Comparison of ENCODE assay signal across 18 cellular contexts in the genomic region with DNA sequence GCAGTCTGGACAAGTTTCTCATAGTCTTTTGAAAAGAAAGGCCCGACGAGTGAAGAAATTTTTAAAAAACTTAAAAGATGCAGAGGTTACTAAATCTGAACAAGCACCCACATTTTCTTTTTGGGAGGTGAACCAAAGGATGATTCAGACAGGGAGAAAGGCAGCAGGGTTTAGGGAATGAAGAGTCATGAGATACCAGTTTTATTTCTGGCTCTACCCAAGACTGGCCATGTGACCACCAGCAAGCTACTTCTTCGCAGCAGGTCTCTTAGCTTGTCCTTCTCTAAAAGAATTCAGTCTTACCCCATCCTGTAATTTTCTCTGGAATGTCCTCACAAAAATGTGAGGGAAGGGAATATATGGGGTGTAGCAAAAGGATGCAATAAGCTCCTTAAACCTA. TPM values are rescaled to one million over a fixed set of nuclear protein-coding genes. Genes with fewer than 3 reads are reported as not detected.
DNase-seq lines count a peak whose midpoint lies in the region; ATAC-seq, FAIRE-seq and TF ChIP-seq lines count a peak whose summit lies in the region.
"Had no signal": no experiment of that assay in that cellular context is flagged by ENCODE, and none has a peak within 500 bp of the region (broad histone marks: within the 10 kb centered on the region; RNA-seq: fewer than 3 reads in every experiment).

No MANE protein-coding gene starts in this region.

- H3K9me2 ChIP-seq in hepatocyte (replicated peaks; ENCODE audit: insufficient read depth) = no peaks in the 10 kb centered on the region

- peaks cover 18% of the 10 kb centered on the region for H3K4me1 Mint-ChIP-seq in nephron progenitor cell
- H3K4me1 Mint-ChIP-seq: CD14-positive monocyte; CD4-positive, alpha-beta memory T cell had no signal

- H3K27me3 ChIP-seq in gastrocnemius medialis (no peaks in the 10 kb centered on the region), gastroesophageal sphincter (no peaks in the 10 kb centered on the region), hepatocyte (no peaks in the 10 kb centered on the region)

- H3K4me2 ChIP-seq in A549 (no peak overlapping the region), hepatocyte (no peak overlapping the region)
- H3K4me2 ChIP-seq: BLaER1, GM23338 had no signal

- ATAC-seq in A549 = no peak
- ATAC-seq in gastrocnemius medialis = peak; percentile 80 to 89
- no peak for ATAC-seq in gastroesophageal sphincter
- no peak for ATAC-seq in GM18867 (IDR thresholded peaks at IDR 0.05; ENCODE audit: unreplicated experiment)
- ATAC-seq: GM23338 had no signal

- H3K4me1 ChIP-seq in A549 (no peaks in the 10 kb centered on the region), gastrocnemius medialis (peaks cover 0 to 12% of the 10 kb centered on the region in 2 donors), gastroesophageal sphincter (no peaks in the 10 kb centered on the region), hepatocyte (ENCODE audit: insufficient read depth) (no peaks in the 10 kb centered on the region)
- H3K4me1 ChIP-seq: BLaER1 had no signal

- H2AFZ ChIP-seq in hepatocyte = no peak overlapping the region
- H2AFZ ChIP-seq: GM23338 had no signal

- TF ChIP-seq POLR2A in A549 (IDR thresholded peaks at IDR 0.05; ENCODE audit: low read length) (no peak), gastrocnemius medialis (IDR thresholded peaks at IDR 0.05) (no peak), gastroesophageal sphincter (IDR thresholded peaks at IDR 0.05) (no peak)

- POLR2A ChIA-PET in A549 (lab: Yijun Ruan, JAX) = no interaction called here

- DNase-seq in A549 (ENCODE audit: low read depth in 1 of 2, low spot score in 1 of 2) = no peak
- peak; percentile 7 for DNase-seq in fibroblast of peridontal ligament (ENCODE audit: extremely low read depth)
- DNase-seq in nephron progenitor cell = no peak
- DNase-seq in gastrocnemius medialis = peak in 1 of 2 donors; percentile 26
- no peak for DNase-seq in cerebellum (ENCODE audit: low spot score)
- no peak for DNase-seq in hepatocyte (ENCODE audit: low spot score)
- DNase-seq: CD4-positive, alpha-beta memory T cell; DMS153; DMS79; GDM1; HCEC 1CT had no signal

- TF ChIP-seq CTCF in A549 (IDR thresholded peaks at IDR 0.05) = no peak
- TF ChIP-seq CTCF in nephron progenitor cell (IDR thresholded peaks at IDR 0.05) = no peak
- no peak for TF ChIP-seq CTCF in gastrocnemius medialis (IDR thresholded peaks at IDR 0.05 in 4 of 5, conservative IDR thresholded peaks at IDR 0.05 in 1 of 5)
- no peak for TF ChIP-seq CTCF in gastroesophageal sphincter (IDR thresholded peaks at IDR 0.05)
- TF ChIP-seq CTCF in hepatocyte (IDR thresholded peaks at IDR 0.05; ENCODE audit: poor library complexity) = no peak

- H3K9me3 ChIP-seq in A549 (no peaks in the 10 kb centered on the region), gastrocnemius medialis (no peaks in the 10 kb centered on the region), gastroesophageal sphincter (no peaks in the 10 kb centered on the region), hepatocyte (ENCODE audit: low read depth) (no peaks in the 10 kb centered on the region)
- H3K9me3 ChIP-seq: BLaER1 had no signal

- in situ Hi-C loops in gastrocnemius medialis (cut with MboI; ENCODE audit: low sequenced_read_pairs in 4 of 4) = no loop called here

- H3K79me2 ChIP-seq in hepatocyte = no peaks in the 10 kb centered on the region

- H3K36me3 ChIP-seq in gastrocnemius medialis = no peaks in the 10 kb centered on the region
- H3K36me3 ChIP-seq in gastroesophageal sphincter = peaks cover 0 to 18% of the 10 kb centered on the region in 2 donors
- peaks cover 5% of the 10 kb centered on the region for H3K36me3 ChIP-seq in hepatocyte (replicated peaks; ENCODE audit: insufficient read depth, low read depth)

- 61% methylated on average over 3 of the region's 3 CpGs for WGBS in A549 (ENCODE audit: missing lambda C conversion rate)
- whole genome bisulfite sequencing in gastroesophageal sphincter (ENCODE audit: low coverage in 1 of 2), 2 donors = 63% methylated on average over 2 of the region's 3 CpGs; no CpG with 5 or more reads in 1 of the 2 donors
- WGBS in hepatocyte (ENCODE audit: low lambda C conversion rate, missing lambda C conversion rate) = 96% methylated on average over 3 of the region's 3 CpGs

- no peak for TF ChIP-seq RAD21 in A549 (conservative IDR thresholded peaks at IDR 0.05 in 1 of 2, IDR thresholded peaks at IDR 0.05 in 1 of 2)

- H3K4me3 ChIP-seq in A549 (no peak overlapping the region), gastrocnemius medialis (no peak overlapping the region), gastroesophageal sphincter (no peak overlapping the region), hepatocyte (no peak overlapping the region)
- H3K4me3 ChIP-seq: BLaER1, GM23338 had no signal

- intact Hi-C loops in gastrocnemius medialis (cut with DNase I; ENCODE audit: low total_unique reads) = loop anchor here (5.0 kb wide), 1 partner anchor 39 kb away; a partner anchor contains a TSS

- H4K20me1 ChIP-seq in hepatocyte (ENCODE audit: insufficient read depth, poor library complexity, severe bottlenecking) = no peaks in the 10 kb centered on the region
- H4K20me1 ChIP-seq: BLaER1 had no signal

- CTCF ChIA-PET in A549 (lab: Yijun Ruan, JAX) = no interaction called here

- H3K27me3 Mint-ChIP-seq in nephron progenitor cell (ENCODE audit: low read depth, poor library complexity) = no peaks in the 10 kb centered on the region
- H3K27me3 Mint-ChIP-seq: CD4-positive, alpha-beta memory T cell had no signal

- peak; percentile 92 for FAIRE-seq in A549 (lab: Jason Lieb, UNC)
- FAIRE-seq: H54 had no signal

- H3K4me3 Mint-ChIP-seq in nephron progenitor cell = no peak overlapping the region
- H3K4me3 Mint-ChIP-seq: CD14-positive monocyte; CD4-positive, alpha-beta memory T cell; GM23338 had no signal

- peak overlapping the region; percentile 54 for H3K27ac Mint-ChIP-seq in nephron progenitor cell
- H3K27ac Mint-ChIP-seq: CD14-positive monocyte; CD4-positive, alpha-beta memory T cell; GM23338 had no signal

- peaks cover 95% of the 10 kb centered on the region for H3K36me3 Mint-ChIP-seq in nephron progenitor cell (ENCODE audit: low read depth)
- H3K36me3 Mint-ChIP-seq: CD14-positive monocyte had no signal

- no peak overlapping the region for H3K27ac ChIP-seq in A549
- peak overlapping the region; percentile 64 to 77 (median 68) for H3K27ac ChIP-seq in gastrocnemius medialis
- no peak overlapping the region for H3K27ac ChIP-seq in gastroesophageal sphincter
- H3K27ac ChIP-seq in hepatocyte = no peak overlapping the region
- H3K27ac ChIP-seq: 22Rv1, BLaER1 had no signal

- no peak for TF ChIP-seq EP300 in A549 (IDR thresholded peaks at IDR 0.05)
- TF ChIP-seq EP300 in gastroesophageal sphincter (IDR thresholded peaks at IDR 0.05) = no peak

- peaks cover 11% of the 10 kb centered on the region for H3K9me3 Mint-ChIP-seq in nephron progenitor cell
- H3K9me3 Mint-ChIP-seq: GM23338 had no signal

TF ChIP-seq in A549, 52 proteins besides CTCF, POLR2A, EP300 and RAD21:
- TF ChIP-seq, protein P1, sequence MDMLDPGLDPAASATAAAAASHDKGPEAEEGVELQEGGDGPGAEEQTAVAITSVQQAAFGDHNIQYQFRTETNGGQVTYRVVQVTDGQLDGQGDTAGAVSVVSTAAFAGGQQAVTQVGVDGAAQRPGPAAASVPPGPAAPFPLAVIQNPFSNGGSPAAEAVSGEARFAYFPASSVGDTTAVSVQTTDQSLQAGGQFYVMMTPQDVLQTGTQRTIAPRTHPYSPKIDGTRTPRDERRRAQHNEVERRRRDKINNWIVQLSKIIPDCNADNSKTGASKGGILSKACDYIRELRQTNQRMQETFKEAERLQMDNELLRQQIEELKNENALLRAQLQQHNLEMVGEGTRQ (IDR thresholded peaks at IDR 0.05) = no peak
- TF ChIP-seq EHMT2 (IDR thresholded peaks at IDR 0.05; ENCODE audit: low read depth) (no peak), MAFK (IDR thresholded peaks at IDR 0.05; ENCODE audit: partially characterized antibody) (no peak), JUN (IDR thresholded peaks at IDR 0.05) (no peak), CEBPB (IDR thresholded peaks at IDR 0.05) (no peak), ZFP36 (IDR thresholded peaks at IDR 0.05; ENCODE audit: borderline replicate concordance, partially characterized antibody) (no peak), PHF8 (IDR thresholded peaks at IDR 0.05; ENCODE audit: borderline replicate concordance, low read depth) (no peak), GATA3 (IDR thresholded peaks at IDR 0.05; ENCODE audit: borderline replicate concordance) (no peak), HDAC2 (IDR thresholded peaks at IDR 0.05) (no peak), POLR2AphosphoS2 (conservative IDR thresholded peaks at IDR 0.05; ENCODE audit: low read length) (no peak), RFX5 (IDR thresholded peaks at IDR 0.05) (no peak), CBX8 (IDR thresholded peaks at IDR 0.05) (no peak), MAZ (IDR thresholded peaks at IDR 0.05; ENCODE audit: borderline replicate concordance, low read depth, low read length) (no peak), NPAS2 (CRISPR knock-in tag; IDR thresholded peaks at IDR 0.05; ENCODE audit: borderline replicate concordance) (no peak), JUNB (IDR thresholded peaks at IDR 0.05) (no peak), ESRRA (IDR thresholded peaks at IDR 0.05; ENCODE audit: borderline replicate concordance, low read length) (no peak)
- TF ChIP-seq, protein P2, sequence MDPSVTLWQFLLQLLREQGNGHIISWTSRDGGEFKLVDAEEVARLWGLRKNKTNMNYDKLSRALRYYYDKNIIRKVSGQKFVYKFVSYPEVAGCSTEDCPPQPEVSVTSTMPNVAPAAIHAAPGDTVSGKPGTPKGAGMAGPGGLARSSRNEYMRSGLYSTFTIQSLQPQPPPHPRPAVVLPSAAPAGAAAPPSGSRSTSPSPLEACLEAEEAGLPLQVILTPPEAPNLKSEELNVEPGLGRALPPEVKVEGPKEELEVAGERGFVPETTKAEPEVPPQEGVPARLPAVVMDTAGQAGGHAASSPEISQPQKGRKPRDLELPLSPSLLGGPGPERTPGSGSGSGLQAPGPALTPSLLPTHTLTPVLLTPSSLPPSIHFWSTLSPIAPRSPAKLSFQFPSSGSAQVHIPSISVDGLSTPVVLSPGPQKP (IDR thresholded peaks at IDR 0.05; ENCODE audit: low read depth, low read length) = no peak
TF ChIP-seq in A549: peak in this region for 0.

RNA-seq across cellular contexts. Expression of a gene that starts 37.6 kb away (rescaled TPM):
- polyA plus RNA-seq in A549 (2011; rRNA removed) (0.03 and 0.07 TPM in 2 replicates), A549 (2017; fragmentation: RNase III; extraction: RNeasy Plus Mini Kit Qiagen cat#74134 plus additional on column Dnase treatment) (0.03 to 0.07 TPM (median 0.05 TPM) in 3 replicates), hepatocyte (52.1 and 53.0 TPM in 2 replicates)
- not detected in 2 replicates for polyA plus RNA-seq in A549 (2012; cell fraction: cytosol; rRNA removed)
- polyA plus RNA-seq in A549 (2012; cell fraction: nucleus; rRNA removed) = 0.02 and 0.04 TPM in 2 replicates
- 0.10 and 0.17 TPM in 2 replicates for polyA minus RNA-seq in A549 (2011; rRNA and poly(A)+ RNA removed)
- total RNA-seq in gastrocnemius medialis (10 to 100 TPM; 10.2 to 48.1 (median 22.4) TPM), gastroesophageal sphincter (10 to 100 TPM in 2 of 4 donors, 1 to 10 TPM in 2; 6.8 to 32.3 (median 10.0) TPM), cerebellum (15.4 TPM), hepatocyte (93.3 and 94.6 TPM in 2 replicates)

Comparison
In these comparisons a context has a peak if more than half of its experiments do, and no peak if none do; other contexts are left out.
1. ATAC-seq: peak in gastrocnemius medialis (2 of 2); none in A549 (0 of 2), gastroesophageal sphincter (single experiment) and GM18867 (single experiment).
2. H3K27ac ChIP-seq: peak in gastrocnemius medialis (4 of 4); none in A549 (0 of 2), gastroesophageal sphincter (0 of 4) and hepatocyte (single experiment).